ENCODE assay signal across 8 cellular contexts in the genomic region with DNA sequence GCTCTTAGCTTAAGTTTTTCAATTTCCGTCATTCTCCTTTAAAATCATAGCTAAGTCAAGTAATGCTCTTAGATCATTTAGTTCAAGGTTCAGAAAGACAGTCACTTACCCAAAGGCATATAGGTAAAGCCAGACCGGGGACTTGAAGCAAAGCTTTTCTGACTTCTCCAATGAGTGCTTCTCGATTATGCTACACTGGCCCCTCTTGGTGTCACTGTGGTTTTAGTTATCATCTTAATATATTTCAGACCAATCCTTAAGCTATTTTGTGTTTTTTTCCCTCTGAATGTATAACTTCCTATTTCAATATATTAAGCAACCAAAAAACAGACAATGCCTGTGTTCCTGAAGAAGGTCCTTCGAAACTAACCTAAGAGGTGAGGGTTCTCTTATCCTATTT. TPM values are rescaled to one million over a fixed set of nuclear protein-coding genes. Genes with fewer than 3 reads are reported as not detected.
DNase-seq lines count a peak whose midpoint lies in the region; ATAC-seq, FAIRE-seq and TF ChIP-seq lines count a peak whose summit lies in the region.

No MANE protein-coding gene starts in this region.

- TF ChIP-seq RAD21 in IMR-90 (IDR thresholded peaks at IDR 0.05; ENCODE audit: low read length), result peak; percentile 48

- H3K27ac Mint-ChIP-seq in activated naive CD8-positive, alpha-beta T cell treated with anti-CD3 and anti-CD28 coated beads, Interleukin-2, amount 50 U/mL, for 24 hours, result no peak overlapping the region

- no peak overlapping the region for H2AFZ ChIP-seq in IMR-90 (replicated peaks; ENCODE audit: low read length, poor library complexity)

- no peak for FAIRE-seq in D721Med (lab: Jason Lieb, UNC)

- DNase-seq in D721Med (ENCODE audit: insufficient read length, low spot score) (no peak), IMR-90 (peak; percentile 57), LoVo (ENCODE audit: low spot score) (no peak), retina (no peak), HK-2 (ENCODE audit: unreplicated experiment) (no peak)
- no peak for DNase-seq in activated naive CD8-positive, alpha-beta T cell treated with anti-CD3 and anti-CD28 coated beads, Interleukin-2, amount 50 U/mL, for 24 hours

- intact Hi-C loops in IMR-90 (cut with micrococcal nuclease), result loop anchor here (1.0 to 10.0 kb wide), 5 partner anchors 133 to 658 kb away; no protein-coding TSS in a partner anchor

- no peaks in the 10 kb centered on the region for H3K36me3 Mint-ChIP-seq in activated naive CD8-positive, alpha-beta T cell treated with anti-CD3 and anti-CD28 coated beads, Interleukin-2, amount 50 U/mL, for 24 hours (ENCODE audit: low read depth)

- peaks cover 50% of the 10 kb centered on the region for H3K27me3 Mint-ChIP-seq in activated naive CD8-positive, alpha-beta T cell treated with anti-CD3 and anti-CD28 coated beads, Interleukin-2, amount 50 U/mL, for 24 hours

- H4K91ac ChIP-seq in IMR-90 (ENCODE audit: insufficient read depth, low read depth, low read length), result no peak overlapping the region

- 0 out of 2 replicates have a peak overlapping the region, but pooled peaks have one; percentile 67 for H3K14ac ChIP-seq in IMR-90 (replicated peaks; ENCODE audit: low read depth, low read length)

- peak overlapping the region; percentile 21 for H2BK5ac ChIP-seq in IMR-90 (ENCODE audit: low read depth, low read length, poor library complexity, severe bottlenecking)

- no peak overlapping the region for H2AK9ac ChIP-seq in IMR-90 (replicated peaks; ENCODE audit: low read depth, low read length, poor library complexity)

- TF ChIP-seq CTCF in D721Med (IDR thresholded peaks at IDR 0.05; ENCODE audit: insufficient read depth, missing control alignments), result peak; percentile 39
- peak; percentile 35 for TF ChIP-seq CTCF in IMR-90 (conservative IDR thresholded peaks at IDR 0.05; ENCODE audit: low read depth, low read length)

- H2AK5ac ChIP-seq in IMR-90 (ENCODE audit: low read depth, low read length), result no peak overlapping the region

- H3K9me1 ChIP-seq in IMR-90 (ENCODE audit: insufficient read depth, low read length), result no peaks in the 10 kb centered on the region; the same call in 1 of the 2 replicates

- H3K36me3 ChIP-seq in IMR-90 (ENCODE audit: control insufficient read depth, insufficient read depth, low read length) (peaks cover 2% of the 10 kb centered on the region; the same call in 1 of the 2 replicates), muscle layer of duodenum (ENCODE audit: control insufficient read depth in 1 of 2, insufficient read depth in 2 of 2, low read length in 2 of 2) (no peaks in the 10 kb centered on the region)

- ATAC-seq in IMR-90 (ENCODE audit: low read depth) (no peak), HG02571 (IDR thresholded peaks at IDR 0.05; ENCODE audit: unreplicated experiment) (no peak)
- no peak for ATAC-seq in activated naive CD8-positive, alpha-beta T cell treated with anti-CD3 and anti-CD28 coated beads, Interleukin-2, amount 50 U/mL, for 24 hours

- H3K9me3 ChIP-seq in IMR-90 (ENCODE audit: control insufficient read depth, insufficient read depth, low read length) (no peaks in the 10 kb centered on the region), muscle layer of duodenum (ENCODE audit: control insufficient read depth in 1 of 2, low read length in 2 of 2) (no peaks in the 10 kb centered on the region)

- peak overlapping the region; percentile 2; the same call in 1 of the 2 replicates for H3K4ac ChIP-seq in IMR-90 (ENCODE audit: low read depth, low read length)

- H2BK15ac ChIP-seq in IMR-90 (ENCODE audit: low read depth, low read length), result no peak overlapping the region

- H2BK20ac ChIP-seq in IMR-90 (ENCODE audit: low read depth, low read length), result no peak overlapping the region

- peak overlapping the region; percentile 40; the same call in 1 of the 2 replicates for H3K23ac ChIP-seq in IMR-90 (ENCODE audit: low read depth, low read length)

- H3K56ac ChIP-seq in IMR-90 (ENCODE audit: extremely low read depth, insufficient read depth, low read length), result no peak overlapping the region

- H4K5ac ChIP-seq in IMR-90 (ENCODE audit: low read depth, low read length), result no peak overlapping the region

- H4K8ac ChIP-seq in IMR-90 (ENCODE audit: low read depth in 2 of 2, low read length in 2 of 2), result no peak overlapping the region

- CTCF ChIA-PET in IMR-90 (lab: Yijun Ruan, JAX), result interaction anchor here (0.5 to 2.3 kb wide), 6 partner anchors 97 to 658 kb away, joined by 3 to 13 read pairs (median 4); no protein-coding TSS in a partner anchor

- H3K27ac ChIP-seq in IMR-90 (ENCODE audit: insufficient read depth, low read length), result no peak overlapping the region
- H3K27ac ChIP-seq in muscle layer of duodenum (ENCODE audit: low read length), result peak overlapping the region; percentile 32

- no peak overlapping the region; the same call in 1 of the 2 replicates for H3K18ac ChIP-seq in IMR-90 (ENCODE audit: low read depth, low read length)

- no peaks in the 10 kb centered on the region; the same call in 1 of the 2 replicates for H4K20me1 ChIP-seq in IMR-90 (ENCODE audit: insufficient read depth, low read length)

- POLR2A ChIA-PET in IMR-90 (lab: Charles Lee; ENCODE audit: unreplicated experiment), result interaction anchor here (0.7 kb wide), 1 partner anchor 119 kb away, joined by 3 read pairs; no protein-coding TSS in a partner anchor

- H2BK120ac ChIP-seq in IMR-90 (ENCODE audit: low read depth, low read length), result no peak overlapping the region

- H3K27me3 ChIP-seq in IMR-90 (ENCODE audit: control insufficient read depth, insufficient read depth, low read length) (no peaks in the 10 kb centered on the region), muscle layer of duodenum (ENCODE audit: low read depth, low read length) (no peaks in the 10 kb centered on the region)

- in situ Hi-C loops in IMR-90 (cut with MboI; ENCODE audit: low sequenced_read_pairs), result loop anchor here (10.0 kb wide), 1 partner anchor 215 kb away; no protein-coding TSS in a partner anchor

- no peak for TF ChIP-seq POLR2A in IMR-90 (IDR thresholded peaks at IDR 0.05; ENCODE audit: low read depth, low read length)

- H3K4me3 Mint-ChIP-seq in activated naive CD8-positive, alpha-beta T cell treated with anti-CD3 and anti-CD28 coated beads, Interleukin-2, amount 50 U/mL, for 24 hours, result peak overlapping the region; percentile 12

- H3K4me3 ChIP-seq in IMR-90 (ENCODE audit: insufficient read depth, low read depth, low read length) (peak overlapping the region; percentile 10; the same call in 1 of the 2 replicates), muscle layer of duodenum (ENCODE audit: low read depth in 1 of 2, low read length in 2 of 2) (peak overlapping the region in 1 of 2 donors; percentile 37)

- no CpG with 5 or more reads among the region's 4 CpGs for WGBS in IMR-90 (ENCODE audit: extremely low coverage in 2 of 2, insufficient read length in 1 of 2), 2 experiments

- peaks cover 17 to 39% of the 10 kb centered on the region in 2 experiments; a peak in 3 of 4 replicates for H3K79me1 ChIP-seq in IMR-90 (ENCODE audit: low read depth in 1 of 2, low read length in 2 of 2)

- no TSS peak for BruUV-seq in IMR-90 (replicated peaks; lab: Mats Ljungman, UMichigan)

- peak overlapping the region; percentile 66; the same call in 1 of the 2 replicates for H3K4me2 ChIP-seq in IMR-90 (ENCODE audit: low read depth, low read length)

- no peak overlapping the region; the same call in 1 of the 2 replicates for H3K9ac ChIP-seq in IMR-90 (ENCODE audit: low read depth, low read length)

- H3K4me1 ChIP-seq in IMR-90 (ENCODE audit: control insufficient read depth, insufficient read depth, low read length) (peaks cover 10% of the 10 kb centered on the region), muscle layer of duodenum (ENCODE audit: control insufficient read depth in 1 of 2, insufficient read depth in 2 of 2, low read length in 2 of 2) (peaks cover 4 to 28% of the 10 kb centered on the region in 2 donors)

- no peaks in the 10 kb centered on the region for H3K9me3 Mint-ChIP-seq in activated naive CD8-positive, alpha-beta T cell treated with anti-CD3 and anti-CD28 coated beads, Interleukin-2, amount 50 U/mL, for 24 hours

- dilution Hi-C loops in IMR-90 (cut with HindIII; ENCODE audit: low sequenced_read_pairs, unreplicated experiment), result no loop called here

- H3K4me1 Mint-ChIP-seq in activated naive CD8-positive, alpha-beta T cell treated with anti-CD3 and anti-CD28 coated beads, Interleukin-2, amount 50 U/mL, for 24 hours, result peaks cover 63% of the 10 kb centered on the region

TF ChIP-seq in IMR-90, 13 proteins besides CTCF, POLR2A, EP300 and RAD21:
- no peak for TF ChIP-seq CEBPB (IDR thresholded peaks at IDR 0.05; ENCODE audit: low read depth, low read length)
- peak; percentile 41 for TF ChIP-seq SMC3 (IDR thresholded peaks at IDR 0.05; ENCODE audit: low read depth, low read length)
- TF ChIP-seq MAZ (IDR thresholded peaks at IDR 0.05; ENCODE audit: borderline replicate concordance, low read depth, low read length), result no peak
- no peak for TF ChIP-seq MAFK (IDR thresholded peaks at IDR 0.05; ENCODE audit: low read depth, low read length)
- no peak for TF ChIP-seq FOS (IDR thresholded peaks at IDR 0.05; ENCODE audit: low read depth, low read length)

RNA-seq across cellular contexts. Expression of a gene that starts 3.8 kb away (rescaled TPM):
- 2.3 and 6.9 TPM in 2 replicates for total RNA-seq in IMR-90 (2012; rRNA removed)
- 3.0 and 3.9 TPM in 2 replicates for polyA plus RNA-seq in IMR-90 (2012; rRNA removed)
- 2.5 and 2.9 TPM in 2 replicates for polyA plus RNA-seq in IMR-90 (2012; cell fraction: cytosol; rRNA removed)
- 11.9 and 13.5 TPM in 2 replicates for polyA plus RNA-seq in IMR-90 (2012; cell fraction: nucleus; rRNA removed; ENCODE audit: low replicate concordance)
